Comparison of ENCODE assay signal across 16 cellular contexts in the genomic region with DNA sequence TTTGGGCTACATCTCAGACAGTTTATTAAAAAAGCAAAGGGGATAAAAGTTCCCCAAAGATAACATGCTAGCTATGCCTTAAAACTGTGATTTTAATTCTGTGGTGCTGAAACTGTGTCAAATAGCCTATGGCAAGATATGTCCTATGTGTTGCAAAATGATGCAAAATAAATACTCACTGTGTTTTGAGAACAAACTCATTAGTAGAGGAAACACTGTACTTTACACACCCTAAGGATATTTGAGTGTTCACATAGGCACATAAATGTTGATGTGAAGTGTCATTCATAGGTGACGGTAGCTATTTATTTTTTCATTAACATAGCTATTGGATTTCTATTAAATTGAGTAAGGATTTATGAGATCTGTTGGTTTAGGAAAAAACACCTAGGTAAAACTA.
"Had no signal": no experiment of that assay in that cellular context is flagged by ENCODE, and none has a peak within 500 bp of the region (broad histone marks: within the 10 kb centered on the region; RNA-seq: fewer than 3 reads in every experiment).

No MANE protein-coding gene starts in this region.

- H3K36me3 ChIP-seq: adrenal gland, cardiac muscle cell, esophagus squamous epithelium, ovary, right lobe of liver, suprapubic skin had no signal

- H3K27me3 ChIP-seq: adrenal gland, cardiac muscle cell, esophagus squamous epithelium, ovary, right lobe of liver, suprapubic skin had no signal

- H3K4me1 ChIP-seq: adrenal gland, esophagus squamous epithelium, right lobe of liver, suprapubic skin had no signal

- H3K27ac ChIP-seq: adrenal gland, cardiac muscle cell, esophagus squamous epithelium, ovary, right lobe of liver, suprapubic skin had no signal

- DNase-seq: activated CD4-positive, alpha-beta T cell treated with anti-CD3 and anti-CD28 coated beads, Interleukin-2, amount 50 U/mL, for 4 hours; activated effector memory CD4-positive, alpha-beta T cell treated with anti-CD3 and anti-CD28 coated beads, Interleukin-2, amount 50 U/mL, for 16 hours; activated T-cell treated with anti-CD3 and anti-CD28 coated beads, Interleukin-2, amount 50 U/mL, for 72 hours; adrenal gland; effector CD8-positive, alpha-beta T cell; esophagus squamous epithelium; mesendoderm; naive thymus-derived CD4-positive, alpha-beta T cell; ovary; right lobe of liver; small intestine; stimulated activated CD4-positive, alpha-beta T cell treated with anti-CD3 and anti-CD28 coated beads, Interleukin-15, amount 100 ng/mL, for 24 hours; stimulated activated CD4-positive, alpha-beta T cell treated with anti-CD3 and anti-CD28 coated beads, Interleukin-2, amount 100 ng/mL, for 48 hours had no signal

- FAIRE-seq: small intestine, TTC549 had no signal

- H3K9me3 ChIP-seq: adrenal gland, esophagus squamous epithelium, ovary, right lobe of liver, suprapubic skin had no signal

- H3K4me3 ChIP-seq: adrenal gland, cardiac muscle cell, esophagus squamous epithelium, ovary, right lobe of liver, suprapubic skin had no signal
